8 cellular contexts compared by ENCODE assay signal in the genomic region with DNA sequence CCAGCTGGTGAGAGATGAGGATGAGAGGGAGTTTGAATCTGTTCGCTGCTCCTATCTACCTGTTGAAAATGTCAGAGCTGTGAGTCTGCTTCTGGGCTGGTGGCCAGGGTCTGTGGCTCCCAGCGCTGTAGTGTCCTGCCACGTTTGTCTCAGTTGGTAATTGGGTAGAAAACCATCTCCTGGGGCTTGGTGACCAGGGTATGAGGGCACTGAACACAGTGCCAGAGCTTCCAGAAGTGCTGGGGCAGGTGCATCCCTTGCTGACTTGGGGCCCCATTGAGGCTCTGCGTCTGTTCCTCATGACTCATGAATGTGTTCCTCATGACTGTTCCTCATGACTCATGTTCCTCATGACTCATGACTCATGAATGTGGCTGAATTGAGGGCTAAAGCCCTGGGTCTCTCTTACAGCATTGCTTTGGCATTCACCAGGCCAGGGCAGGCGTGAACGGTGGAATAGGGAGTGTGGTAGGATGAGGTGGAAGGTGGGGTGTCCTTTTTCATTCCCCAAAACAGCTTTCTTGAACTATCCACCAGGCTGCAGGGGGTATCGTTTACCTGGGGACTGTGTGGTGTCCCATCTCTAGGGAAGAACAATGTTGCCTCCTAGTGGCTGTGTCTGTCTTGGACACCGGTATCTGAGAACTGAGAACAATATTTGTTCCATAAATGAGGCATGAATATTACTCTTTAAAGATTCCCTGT.
DNase-seq lines count a peak whose midpoint lies in the region; ATAC-seq, FAIRE-seq and TF ChIP-seq lines count a peak whose summit lies in the region.

No MANE protein-coding gene starts in this region.

- no peaks in the 10 kb centered on the region for H4K20me1 ChIP-seq in HepG2 (ENCODE audit: insufficient read depth, low read length)

- H3K27ac ChIP-seq in HepG2 (ENCODE audit: extremely low read length, insufficient read depth, low read length) (no peak overlapping the region), temporal lobe (ENCODE audit: low read depth, low read length) (peak overlapping the region; percentile 12)

- no peak for TF ChIP-seq POLR2A in HepG2 (IDR thresholded peaks at IDR 0.05; ENCODE audit: insufficient read depth in 1 of 2, low read depth in 2 of 2, low read length in 2 of 2)

- ATAC-seq in GM21515 (IDR thresholded peaks at IDR 0.05; ENCODE audit: unreplicated experiment) (peak; percentile 68), HepG2 (peak; percentile 91)

- H3K27me3 ChIP-seq in bronchial epithelial cell (ENCODE audit: control insufficient read depth, insufficient read depth, low read length): no peaks in the 10 kb centered on the region
- H3K27me3 ChIP-seq in HepG2 (ENCODE audit: control insufficient read depth in 1 of 2, insufficient read depth in 2 of 2, low read length in 2 of 2): no peaks in the 10 kb centered on the region

- no TSS peak for BruUV-seq in HepG2 (replicated peaks; lab: Mats Ljungman, UMichigan)

- CTCF ChIA-PET in HepG2 (lab: Yijun Ruan, JAX; ENCODE audit: low intra/inter-chr PET ratio, low total read pairs): no interaction called here

- TF ChIP-seq EP300 in HepG2 (IDR thresholded peaks at IDR 0.05; ENCODE audit: low read depth in 2 of 2, low read length in 2 of 2) (peak in 1 of 2 experiments; percentile 25; a peak in 1 of 4 replicates), HepG2 (CRISPR knock-in tag; IDR thresholded peaks at IDR 0.05; ENCODE audit: borderline replicate concordance) (no peak)

- no peaks in the 10 kb centered on the region for H3K4me1 ChIP-seq in HepG2 (ENCODE audit: insufficient read depth, low read length)

- TF ChIP-seq RAD21 in HepG2 (CRISPR knock-in tag; IDR thresholded peaks at IDR 0.05): no peak

- no peak overlapping the region for H3K4me2 ChIP-seq in HepG2 (ENCODE audit: low read depth, low read length)

- WGBS in HepG2 (ENCODE audit: low lambda C conversion rate): 2% methylated on average over 5 of the region's 8 CpGs

- H3K4me3 ChIP-seq in bronchial epithelial cell (ENCODE audit: low read depth, low read length): no peak overlapping the region
- no peak overlapping the region for H3K4me3 ChIP-seq in HepG2 (replicated peaks in 1 of 3; ENCODE audit: insufficient read depth in 1 of 3, low read depth in 2 of 3, low read length in 3 of 3)

- in situ Hi-C loops in HepG2 (cut with HindIII; ENCODE audit: extremely low pct_ligation_motif_present, low pct_unique_long_range_greater_than_20kb): no loop called here

- H3K9me3 ChIP-seq in HepG2 (ENCODE audit: low read length): no peaks in the 10 kb centered on the region

- no peaks in the 10 kb centered on the region for H3K79me2 ChIP-seq in HepG2 (ENCODE audit: insufficient read depth, low read length)

- H2AFZ ChIP-seq in HepG2 (ENCODE audit: low read length): no peak overlapping the region

- FAIRE-seq in bronchial epithelial cell (lab: Jason Lieb, UNC) (peak; percentile 94), HepG2 (lab: Jason Lieb, UNC) (peak; percentile 28)

- peak; percentile 21 for DNase-seq in NCI-H510A treated with DMSO at 0.1 percent for 48 hours (lab: John Stamatoyannopoulos, UW)
- no peak for DNase-seq in NCI-H510A (lab: John Stamatoyannopoulos, UW)
- DNase-seq in HPDE6-E6E7 (ENCODE audit: extremely low spot score): peak; percentile 97
- DNase-seq in SIG-M5 treated with dmso at 0.1 percent for 504 hours (lab: John Stamatoyannopoulos, UW; ENCODE audit: unreplicated experiment): peak; percentile 78
- DNase-seq in bronchial epithelial cell (ENCODE audit: low read depth): peak; percentile 99
- peak; percentile 68 for DNase-seq in HepG2 (ENCODE audit: low spot score)

- TF ChIP-seq CTCF in bronchial epithelial cell (IDR thresholded peaks at IDR 0.05; ENCODE audit: insufficient read depth, low read length, severe bottlenecking) (peak; percentile 27), HepG2 (CRISPR knock-in tag; IDR thresholded peaks at IDR 0.05) (peak; percentile 56)

- H3K36me3 ChIP-seq in bronchial epithelial cell (ENCODE audit: control insufficient read depth, insufficient read depth, low read length): peaks cover 1% of the 10 kb centered on the region
- H3K36me3 ChIP-seq in HepG2 (replicated peaks in 1 of 2; ENCODE audit: control insufficient read depth in 1 of 2, insufficient read depth in 2 of 2, low read length in 2 of 2): no peaks in the 10 kb centered on the region

- POLR2A ChIA-PET in HepG2 (lab: Yijun Ruan, JAX): no interaction called here

- no peak overlapping the region for H3K9ac ChIP-seq in HepG2 (ENCODE audit: insufficient read depth, low read depth, low read length)

- intact Hi-C loops in HepG2 (cut with micrococcal nuclease; ENCODE audit: unreplicated experiment): loop anchor here (1.0 kb wide), 1 partner anchor 533 kb away; no protein-coding TSS in a partner anchor

TF ChIP-seq in HepG2, 621 proteins besides CTCF, POLR2A, EP300 and RAD21 (continues in another document):
- TF ChIP-seq SMC3 (IDR thresholded peaks at IDR 0.05; ENCODE audit: low read length) (peak; percentile 3; the same call in 1 of the 2 replicates), TEAD3 (CRISPR knock-in tag; optimal IDR thresholded peaks at IDR 0.05; ENCODE audit: borderline replicate concordance) (peak; percentile 16), AKAP8 (CRISPR knock-in tag; IDR thresholded peaks at IDR 0.05) (no peak), CREB1 (IDR thresholded peaks at IDR 0.05) (peak; percentile 69), CREB1 (CRISPR knock-in tag; IDR thresholded peaks at IDR 0.05) (no peak), ZNF577 (CRISPR knock-in tag; IDR thresholded peaks at IDR 0.05; ENCODE audit: borderline replicate concordance, low read depth) (no peak), JUNB (CRISPR knock-in tag; IDR thresholded peaks at IDR 0.05; ENCODE audit: borderline replicate concordance) (peak; percentile 72; the same call in 1 of the 2 replicates), CREM (IDR thresholded peaks at IDR 0.05) (no peak), CREM (CRISPR knock-in tag; IDR thresholded peaks at IDR 0.05) (no peak), FOSL2 (CRISPR knock-in tag; IDR thresholded peaks at IDR 0.05) (peak; percentile 96), MTF1 (CRISPR knock-in tag; IDR thresholded peaks at IDR 0.05) (no peak), RORA (CRISPR knock-in tag; IDR thresholded peaks at IDR 0.05) (no peak), STAG1 (CRISPR knock-in tag; IDR thresholded peaks at IDR 0.05) (peak; percentile 72), JUND (CRISPR knock-in tag; IDR thresholded peaks at IDR 0.05) (peak; percentile 67), JUN (CRISPR knock-in tag; IDR thresholded peaks at IDR 0.05) (0 out of 2 replicates have a peak, but pooled peaks have one; percentile 42), FOSL1 (CRISPR knock-in tag; IDR thresholded peaks at IDR 0.05; ENCODE audit: borderline replicate concordance) (peak; percentile 76)
- TF ChIP-seq, protein P1, sequence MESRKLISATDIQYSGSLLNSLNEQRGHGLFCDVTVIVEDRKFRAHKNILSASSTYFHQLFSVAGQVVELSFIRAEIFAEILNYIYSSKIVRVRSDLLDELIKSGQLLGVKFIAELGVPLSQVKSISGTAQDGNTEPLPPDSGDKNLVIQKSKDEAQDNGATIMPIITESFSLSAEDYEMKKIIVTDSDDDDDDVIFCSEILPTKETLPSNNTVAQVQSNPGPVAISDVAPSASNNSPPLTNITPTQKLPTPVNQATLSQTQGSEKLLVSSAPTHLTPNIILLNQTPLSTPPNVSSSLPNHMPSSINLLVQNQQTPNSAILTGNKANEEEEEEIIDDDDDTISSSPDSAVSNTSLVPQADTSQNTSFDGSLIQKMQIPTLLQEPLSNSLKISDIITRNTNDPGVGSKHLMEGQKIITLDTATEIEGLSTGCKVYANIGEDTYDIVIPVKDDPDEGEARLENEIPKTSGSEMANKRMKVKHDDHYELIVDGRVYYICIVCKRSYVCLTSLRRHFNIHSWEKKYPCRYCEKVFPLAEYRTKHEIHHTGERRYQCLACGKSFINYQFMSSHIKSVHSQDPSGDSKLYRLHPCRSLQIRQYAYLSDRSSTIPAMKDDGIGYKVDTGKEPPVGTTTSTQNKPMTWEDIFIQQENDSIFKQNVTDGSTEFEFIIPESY (CRISPR knock-in tag; IDR thresholded peaks at IDR 0.05): no peak
- TF ChIP-seq, protein P2, sequence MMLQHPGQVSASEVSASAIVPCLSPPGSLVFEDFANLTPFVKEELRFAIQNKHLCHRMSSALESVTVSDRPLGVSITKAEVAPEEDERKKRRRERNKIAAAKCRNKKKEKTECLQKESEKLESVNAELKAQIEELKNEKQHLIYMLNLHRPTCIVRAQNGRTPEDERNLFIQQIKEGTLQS (CRISPR knock-in tag; IDR thresholded peaks at IDR 0.05): peak; percentile 88
- TF ChIP-seq, protein P3, sequence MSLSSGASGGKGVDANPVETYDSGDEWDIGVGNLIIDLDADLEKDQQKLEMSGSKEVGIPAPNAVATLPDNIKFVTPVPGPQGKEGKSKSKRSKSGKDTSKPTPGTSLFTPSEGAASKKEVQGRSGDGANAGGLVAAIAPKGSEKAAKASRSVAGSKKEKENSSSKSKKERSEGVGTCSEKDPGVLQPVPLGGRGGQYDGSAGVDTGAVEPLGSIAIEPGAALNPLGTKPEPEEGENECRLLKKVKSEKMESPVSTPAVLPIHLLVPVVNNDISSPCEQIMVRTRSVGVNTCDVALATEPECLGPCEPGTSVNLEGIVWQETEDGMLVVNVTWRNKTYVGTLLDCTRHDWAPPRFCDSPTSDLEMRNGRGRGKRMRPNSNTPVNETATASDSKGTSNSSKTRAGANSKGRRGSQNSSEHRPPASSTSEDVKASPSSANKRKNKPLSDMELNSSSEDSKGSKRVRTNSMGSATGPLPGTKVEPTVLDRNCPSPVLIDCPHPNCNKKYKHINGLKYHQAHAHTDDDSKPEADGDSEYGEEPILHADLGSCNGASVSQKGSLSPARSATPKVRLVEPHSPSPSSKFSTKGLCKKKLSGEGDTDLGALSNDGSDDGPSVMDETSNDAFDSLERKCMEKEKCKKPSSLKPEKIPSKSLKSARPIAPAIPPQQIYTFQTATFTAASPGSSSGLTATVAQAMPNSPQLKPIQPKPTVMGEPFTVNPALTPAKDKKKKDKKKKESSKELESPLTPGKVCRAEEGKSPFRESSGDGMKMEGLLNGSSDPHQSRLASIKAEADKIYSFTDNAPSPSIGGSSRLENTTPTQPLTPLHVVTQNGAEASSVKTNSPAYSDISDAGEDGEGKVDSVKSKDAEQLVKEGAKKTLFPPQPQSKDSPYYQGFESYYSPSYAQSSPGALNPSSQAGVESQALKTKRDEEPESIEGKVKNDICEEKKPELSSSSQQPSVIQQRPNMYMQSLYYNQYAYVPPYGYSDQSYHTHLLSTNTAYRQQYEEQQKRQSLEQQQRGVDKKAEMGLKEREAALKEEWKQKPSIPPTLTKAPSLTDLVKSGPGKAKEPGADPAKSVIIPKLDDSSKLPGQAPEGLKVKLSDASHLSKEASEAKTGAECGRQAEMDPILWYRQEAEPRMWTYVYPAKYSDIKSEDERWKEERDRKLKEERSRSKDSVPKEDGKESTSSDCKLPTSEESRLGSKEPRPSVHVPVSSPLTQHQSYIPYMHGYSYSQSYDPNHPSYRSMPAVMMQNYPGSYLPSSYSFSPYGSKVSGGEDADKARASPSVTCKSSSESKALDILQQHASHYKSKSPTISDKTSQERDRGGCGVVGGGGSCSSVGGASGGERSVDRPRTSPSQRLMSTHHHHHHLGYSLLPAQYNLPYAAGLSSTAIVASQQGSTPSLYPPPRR (CRISPR knock-in tag; IDR thresholded peaks at IDR 0.05; ENCODE audit: borderline replicate concordance): no peak
